Comparison of ENCODE assay signal across 1 cellular context in the genomic region with DNA sequence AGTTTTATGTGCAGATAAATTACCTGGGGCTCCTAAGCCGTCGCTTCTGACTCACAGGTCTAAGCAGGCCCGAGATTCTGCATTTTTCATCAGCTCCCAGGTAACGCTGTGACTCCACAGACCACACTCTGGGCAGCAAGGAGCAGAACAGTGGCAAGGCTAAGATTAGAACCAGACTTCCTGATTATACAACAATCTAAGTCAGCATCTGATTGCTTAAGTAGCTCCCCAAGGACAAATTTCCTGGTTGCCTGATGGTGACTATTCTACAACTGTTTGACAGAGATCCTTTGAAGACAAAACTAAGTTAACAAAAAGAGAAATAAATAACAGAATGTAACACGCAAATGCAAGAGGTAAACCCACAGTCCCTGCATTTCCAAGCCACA.
A peak's percentile ranks its signal among the peaks of the same experiment; 100 is the strongest.
TF ChIP-seq lines count a peak whose summit lies in the region.

No MANE protein-coding gene starts in this region.

TF ChIP-seq in SK-N-SH, 30 proteins besides CTCF, POLR2A, EP300 and RAD21 (continued from another document):
- TF ChIP-seq, protein P1, sequence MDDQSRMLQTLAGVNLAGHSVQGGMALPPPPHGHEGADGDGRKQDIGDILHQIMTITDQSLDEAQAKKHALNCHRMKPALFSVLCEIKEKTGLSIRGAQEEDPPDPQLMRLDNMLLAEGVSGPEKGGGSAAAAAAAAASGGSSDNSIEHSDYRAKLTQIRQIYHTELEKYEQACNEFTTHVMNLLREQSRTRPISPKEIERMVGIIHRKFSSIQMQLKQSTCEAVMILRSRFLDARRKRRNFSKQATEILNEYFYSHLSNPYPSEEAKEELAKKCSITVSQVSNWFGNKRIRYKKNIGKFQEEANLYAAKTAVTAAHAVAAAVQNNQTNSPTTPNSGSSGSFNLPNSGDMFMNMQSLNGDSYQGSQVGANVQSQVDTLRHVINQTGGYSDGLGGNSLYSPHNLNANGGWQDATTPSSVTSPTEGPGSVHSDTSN (IDR thresholded peaks at IDR 0.05): peak; percentile 58; the same call in 1 of the 2 replicates
- TF ChIP-seq FOXJ3 (CRISPR knock-in tag; IDR thresholded peaks at IDR 0.05) (no peak), RCOR1 (IDR thresholded peaks at IDR 0.05; ENCODE audit: low read length) (peak; percentile 43; the same call in 1 of the 2 replicates), GABPA (IDR thresholded peaks at IDR 0.05; ENCODE audit: low read depth) (no peak), SIN3A (IDR thresholded peaks at IDR 0.05; ENCODE audit: borderline replicate concordance, low read depth, low read length) (no peak), CHD2 (IDR thresholded peaks at IDR 0.05; ENCODE audit: low read length, partially characterized antibody) (no peak), RFX5 (IDR thresholded peaks at IDR 0.05; ENCODE audit: low read length) (no peak), GATA2 (CRISPR knock-in tag; IDR thresholded peaks at IDR 0.05) (peak; percentile 35; the same call in 1 of the 2 replicates), JUND (IDR thresholded peaks at IDR 0.05) (peak; percentile 32; the same call in 1 of the 2 replicates), RXRA (IDR thresholded peaks at IDR 0.05; ENCODE audit: borderline replicate concordance, low read depth) (peak; percentile 8; the same call in 1 of the 2 replicates), FOXM1 (IDR thresholded peaks at IDR 0.05; ENCODE audit: low read depth) (no peak), TCF12 (IDR thresholded peaks at IDR 0.05) (peak; percentile 88), TEAD4 (IDR thresholded peaks at IDR 0.05; ENCODE audit: borderline replicate concordance, insufficient read depth) (no peak), SMC3 (IDR thresholded peaks at IDR 0.05; ENCODE audit: low read depth, low read length) (no peak), MEF2A (IDR thresholded peaks at IDR 0.05; ENCODE audit: borderline replicate concordance, low read depth) (peak; percentile 27; the same call in 1 of the 2 replicates), EZH2phosphoT487 (IDR thresholded peaks at IDR 0.05; ENCODE audit: borderline replicate concordance, low read depth) (no peak), FOSL2 (IDR thresholded peaks at IDR 0.05; ENCODE audit: borderline replicate concordance, low read depth) (peak; percentile 44; the same call in 1 of the 2 replicates)
- TF ChIP-seq, protein P2, sequence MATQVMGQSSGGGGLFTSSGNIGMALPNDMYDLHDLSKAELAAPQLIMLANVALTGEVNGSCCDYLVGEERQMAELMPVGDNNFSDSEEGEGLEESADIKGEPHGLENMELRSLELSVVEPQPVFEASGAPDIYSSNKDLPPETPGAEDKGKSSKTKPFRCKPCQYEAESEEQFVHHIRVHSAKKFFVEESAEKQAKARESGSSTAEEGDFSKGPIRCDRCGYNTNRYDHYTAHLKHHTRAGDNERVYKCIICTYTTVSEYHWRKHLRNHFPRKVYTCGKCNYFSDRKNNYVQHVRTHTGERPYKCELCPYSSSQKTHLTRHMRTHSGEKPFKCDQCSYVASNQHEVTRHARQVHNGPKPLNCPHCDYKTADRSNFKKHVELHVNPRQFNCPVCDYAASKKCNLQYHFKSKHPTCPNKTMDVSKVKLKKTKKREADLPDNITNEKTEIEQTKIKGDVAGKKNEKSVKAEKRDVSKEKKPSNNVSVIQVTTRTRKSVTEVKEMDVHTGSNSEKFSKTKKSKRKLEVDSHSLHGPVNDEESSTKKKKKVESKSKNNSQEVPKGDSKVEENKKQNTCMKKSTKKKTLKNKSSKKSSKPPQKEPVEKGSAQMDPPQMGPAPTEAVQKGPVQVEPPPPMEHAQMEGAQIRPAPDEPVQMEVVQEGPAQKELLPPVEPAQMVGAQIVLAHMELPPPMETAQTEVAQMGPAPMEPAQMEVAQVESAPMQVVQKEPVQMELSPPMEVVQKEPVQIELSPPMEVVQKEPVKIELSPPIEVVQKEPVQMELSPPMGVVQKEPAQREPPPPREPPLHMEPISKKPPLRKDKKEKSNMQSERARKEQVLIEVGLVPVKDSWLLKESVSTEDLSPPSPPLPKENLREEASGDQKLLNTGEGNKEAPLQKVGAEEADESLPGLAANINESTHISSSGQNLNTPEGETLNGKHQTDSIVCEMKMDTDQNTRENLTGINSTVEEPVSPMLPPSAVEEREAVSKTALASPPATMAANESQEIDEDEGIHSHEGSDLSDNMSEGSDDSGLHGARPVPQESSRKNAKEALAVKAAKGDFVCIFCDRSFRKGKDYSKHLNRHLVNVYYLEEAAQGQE (IDR thresholded peaks at IDR 0.05; ENCODE audit: low read depth, low read length): peak; percentile 15; the same call in 1 of the 2 replicates
- TF ChIP-seq, protein P3, sequence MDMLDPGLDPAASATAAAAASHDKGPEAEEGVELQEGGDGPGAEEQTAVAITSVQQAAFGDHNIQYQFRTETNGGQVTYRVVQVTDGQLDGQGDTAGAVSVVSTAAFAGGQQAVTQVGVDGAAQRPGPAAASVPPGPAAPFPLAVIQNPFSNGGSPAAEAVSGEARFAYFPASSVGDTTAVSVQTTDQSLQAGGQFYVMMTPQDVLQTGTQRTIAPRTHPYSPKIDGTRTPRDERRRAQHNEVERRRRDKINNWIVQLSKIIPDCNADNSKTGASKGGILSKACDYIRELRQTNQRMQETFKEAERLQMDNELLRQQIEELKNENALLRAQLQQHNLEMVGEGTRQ (IDR thresholded peaks at IDR 0.05; ENCODE audit: borderline replicate concordance, low read depth, low read length): no peak
- TF ChIP-seq, protein P4, sequence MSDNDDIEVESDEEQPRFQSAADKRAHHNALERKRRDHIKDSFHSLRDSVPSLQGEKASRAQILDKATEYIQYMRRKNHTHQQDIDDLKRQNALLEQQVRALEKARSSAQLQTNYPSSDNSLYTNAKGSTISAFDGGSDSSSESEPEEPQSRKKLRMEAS (IDR thresholded peaks at IDR 0.05; ENCODE audit: low read depth): 0 out of 2 replicates have a peak, but pooled peaks have one; percentile 37
